Comparison of ENCODE assay signal across 11 cellular contexts in the genomic region with DNA sequence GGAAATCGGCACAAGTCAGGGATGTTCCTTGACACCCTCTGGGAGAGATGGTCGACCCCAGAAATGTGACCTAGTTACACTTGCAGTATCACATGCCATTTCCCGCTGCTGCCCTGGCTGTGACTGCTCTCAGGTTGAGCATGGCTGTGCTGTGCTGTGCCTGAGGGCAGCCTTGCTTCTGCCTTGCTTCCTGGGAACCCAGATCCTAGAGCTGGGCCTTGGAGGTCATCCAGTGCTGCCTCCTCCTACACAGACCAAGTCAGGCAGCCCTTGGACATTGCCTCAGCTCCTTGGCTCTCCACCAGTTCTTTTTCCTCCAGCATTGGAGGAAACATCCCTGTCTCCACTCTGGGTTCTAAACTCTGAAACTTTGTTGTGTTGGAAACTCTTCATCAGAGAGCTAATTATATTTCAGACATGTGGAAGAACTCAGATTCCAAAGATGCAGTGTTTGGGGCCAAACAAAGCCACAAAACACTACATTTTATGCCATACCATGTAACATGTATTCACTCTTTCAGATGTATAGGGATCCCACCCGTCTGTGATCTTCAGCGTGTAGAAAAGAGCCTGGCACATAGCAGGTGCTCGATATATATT. TPM values are rescaled to one million over a fixed set of nuclear protein-coding genes. Genes with fewer than 3 reads are reported as not detected.
DNase-seq lines count a peak whose midpoint lies in the region; ATAC-seq and TF ChIP-seq lines count a peak whose summit lies in the region.
"Had no signal": no experiment of that assay in that cellular context is flagged by ENCODE, and none has a peak within 500 bp of the region (broad histone marks: within the 10 kb centered on the region; RNA-seq: fewer than 3 reads in every experiment).

No MANE protein-coding gene starts in this region.

- in situ Hi-C loops in G401 (cut with HindIII; ENCODE audit: low sequenced_read_pairs) = no loop called here

- intact Hi-C loops in sciatic nerve (cut with DNase I) = no loop called here

- no peak for TF ChIP-seq CTCF in cardiac fibroblast (IDR thresholded peaks at IDR 0.05; ENCODE audit: low read depth, low read length)

- ATAC-seq in sciatic nerve (peak; percentile 92), GM21360 (IDR thresholded peaks at IDR 0.05; ENCODE audit: unreplicated experiment) (no peak), HG02938 (IDR thresholded peaks at IDR 0.05; ENCODE audit: unreplicated experiment) (no peak)

- DNase-seq in G401 (ENCODE audit: low spot score) (peak; percentile 56), cardiac fibroblast (ENCODE audit: low read depth in 2 of 2) (peak; percentile 65 to 90), hepatic stellate cell (ENCODE audit: low spot score) (peak; percentile 42), sciatic nerve (ENCODE audit: low spot score) (peak; percentile 85), GF-D8 (lab: John Stamatoyannopoulos, UW) (no peak), SHP77 treated with DMSO at 0.1 percent for 48 hours (lab: John Stamatoyannopoulos, UW) (no peak)
- DNase-seq: KG1, T-helper 1 cell had no signal

- H3K4me3 ChIP-seq in cardiac fibroblast (replicated peaks in 1 of 2; ENCODE audit: low read depth in 2 of 2, low read length in 2 of 2) = no peak overlapping the region

RNA-seq across cellular contexts. Expression of a gene that starts 6.1 kb away (rescaled TPM):
- 0.81 and 1.2 TPM in 2 replicates for total RNA-seq in G401 (2014; rRNA removed; shearing (Covaris generic))
- total RNA-seq in sciatic nerve = 18.5 TPM
- total RNA-seq: activated CD8-positive, alpha-beta memory T cell treated with anti-CD3 and anti-CD28 coated beads for 36 hours had no signal

Comparison
In these comparisons a context has a peak if more than half of its experiments do, and no peak if none do; other contexts are left out.
1. DNase-seq: peak in G401 (single experiment), cardiac fibroblast (2 of 2), hepatic stellate cell (single experiment) and sciatic nerve (single experiment); none in GF-D8 (single experiment) and SHP77 treated with DMSO at 0.1 percent for 48 hours (single experiment).